In genomic region chrX:148120151-148120550, GRCh38 we compare ENCODE assay signal across 34 cellular contexts.
"Had no signal": no experiment of that assay in that cellular context is flagged by ENCODE, and none has a peak within 500 bp of the region (broad histone marks: within the 10 kb centered on the region; RNA-seq: fewer than 3 reads in every experiment).

No MANE protein-coding gene starts in this region.

- H3K9ac ChIP-seq: KMS-11 had no signal

- DNase-seq: Karpas-422, Kasumi-1, KG1, MG63, MM.1S, MV-4-11, NCI-H1048, NCI-H1092, NCI-H1092 treated with DMSO at 0.1 percent for 48 hours, NCI-H1105, NCI-H1105 treated with DMSO at 0.1 percent for 48 hours, NCI-H1417, NCI-H1417 treated with DMSO at 0.1 percent for 48 hours, NCI-H1436, NCI-H1436 treated with DMSO at 0.1 percent for 48 hours, NCI-H146, NCI-H1694, NCI-H1694 treated with DMSO at 0.1 percent for 48 hours, NCI-H187, NCI-H187 treated with DMSO at 0.1 percent for 48 hours, NCI-H1930, NCI-H2029, NCI-H2029 treated with DMSO at 0.1 percent for 48 hours, NCI-H2081, NCI-H2081 treated with DMSO at 0.1 percent for 48 hours, NCI-H2107, NCI-H2171, NCI-H2171 treated with DMSO at 0.1 percent for 48 hours, NCI-H2227 treated with DMSO at 0.1 percent for 48 hours, NCI-H226, NCI-H345, NCI-H446, NCI-H446 treated with DMSO at 0.1 percent for 48 hours had no signal

- H3K9me3 ChIP-seq: MG63 had no signal

- H3K36me3 ChIP-seq: MG63 had no signal

- H3K27me3 ChIP-seq: MG63 had no signal

- H3K4me2 ChIP-seq: KMS-11 had no signal

- H3K27ac ChIP-seq: KMS-11 had no signal

- H3K4me3 ChIP-seq: MG63 had no signal
